In the genomic region with DNA sequence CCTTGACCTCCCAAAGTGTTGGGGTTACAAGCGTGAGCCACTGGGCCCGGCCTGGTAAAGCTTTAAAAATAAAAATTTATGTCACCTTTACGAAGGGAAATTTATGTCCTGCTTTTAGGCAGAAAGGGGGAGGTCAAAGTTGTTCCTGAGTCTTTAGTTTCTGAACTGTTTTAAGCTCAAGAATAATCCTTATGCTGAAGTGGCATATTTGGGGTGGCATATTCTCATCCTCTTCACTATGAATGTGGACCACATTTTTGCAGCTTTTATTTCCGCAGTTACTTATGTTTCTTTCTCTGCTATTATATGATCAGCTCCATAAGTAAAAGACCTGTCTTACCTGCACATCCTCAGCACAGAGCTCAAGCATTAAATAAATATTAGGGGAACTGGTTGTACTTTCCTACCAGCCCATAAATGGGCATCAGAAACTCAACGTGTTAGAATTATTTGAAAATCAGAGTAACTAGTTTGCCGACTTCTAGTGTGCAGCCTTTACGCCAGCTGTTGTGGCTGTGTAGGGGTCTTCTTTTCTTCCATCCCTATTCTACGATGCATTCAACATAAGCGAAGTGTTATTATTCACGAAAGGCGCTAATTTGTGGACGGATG, we compare ENCODE assay signal across 9 cellular contexts. TPM values are rescaled to one million over a fixed set of nuclear protein-coding genes. Genes with fewer than 3 reads are reported as not detected.
DNase-seq lines count a peak whose midpoint lies in the region; ATAC-seq, FAIRE-seq and TF ChIP-seq lines count a peak whose summit lies in the region.
"Had no signal": no experiment of that assay in that cellular context is flagged by ENCODE, and none has a peak within 500 bp of the region (broad histone marks: within the 10 kb centered on the region; RNA-seq: fewer than 3 reads in every experiment).

No MANE protein-coding gene starts in this region.

- H3K79me2 ChIP-seq in keratinocyte (ENCODE audit: control insufficient read depth, insufficient read depth, low read length), result no peaks in the 10 kb centered on the region

- H3K9me1 ChIP-seq in keratinocyte (ENCODE audit: control insufficient read depth, extremely low read depth, insufficient read depth, low read length), result no peaks in the 10 kb centered on the region

- intact Hi-C loops in activated CD8-positive, alpha-beta T cell treated with anti-CD3 and anti-CD28 coated beads for 36 hours (cut with micrococcal nuclease), result no loop called here
- intact Hi-C loops in stomach (cut with DNase I; ENCODE audit: low total_unique reads), result no loop called here

- dilution Hi-C loops in keratinocyte (cut with MboI; ENCODE audit: extremely low pct_ligation_motif_present, low sequenced_read_pairs), result no loop called here

- H3K27me3 ChIP-seq in keratinocyte (ENCODE audit: control insufficient read depth, extremely low read depth, insufficient read depth, low read length), result no peaks in the 10 kb centered on the region
- H3K27me3 ChIP-seq in stomach, result no peaks in the 10 kb centered on the region

- peaks cover 37% of the 10 kb centered on the region for H3K27me3 Mint-ChIP-seq in T-helper 1 cell treated with Interleukin-12 subunit alpha and Interleukin-12 subunit beta and Interleukin-4 antibody, amounts not matched to agents 30 μg/mL and 1 μg/mL, for 36 hours (ENCODE audit: low read depth)
- H3K27me3 Mint-ChIP-seq in activated CD8-positive, alpha-beta T cell treated with anti-CD3 and anti-CD28 coated beads for 36 hours, result no peaks in the 10 kb centered on the region

- peak overlapping the region; percentile 77 for H3K4me2 ChIP-seq in keratinocyte (ENCODE audit: control insufficient read depth, extremely low read depth, insufficient read depth, low read depth, low read length)

- H3K27ac Mint-ChIP-seq in T-helper 1 cell treated with Interleukin-12 subunit alpha and Interleukin-12 subunit beta and Interleukin-4 antibody, amounts not matched to agents 30 μg/mL and 1 μg/mL, for 36 hours, result no peak overlapping the region
- peak overlapping the region; percentile 88 for H3K27ac Mint-ChIP-seq in activated CD8-positive, alpha-beta T cell treated with anti-CD3 and anti-CD28 coated beads for 36 hours

- 84 to 93% (median 89%) methylated on average over 12 of the region's 12 CpGs for WGBS in stomach, 5 donors

- FAIRE-seq in keratinocyte (lab: Jason Lieb, UNC), result peak; percentile 13
- FAIRE-seq: A204.1 had no signal

- TF ChIP-seq POLR2A in stomach (IDR thresholded peaks at IDR 0.05), result no peak

- no peak overlapping the region for H2AFZ ChIP-seq in keratinocyte (ENCODE audit: control insufficient read depth, low read length)

- CTCF ChIA-PET in activated CD8-positive, alpha-beta T cell treated with anti-CD3 and anti-CD28 coated beads for 36 hours (lab: Charles Lee), result interaction anchor here (1.0 to 3.0 kb wide), 3 partner anchors 17 to 399 kb away, joined by 4 to 14 read pairs (median 5); no protein-coding TSS in a partner anchor

- no peak for DNase-seq in T-helper 1 cell
- DNase-seq in activated CD8-positive, alpha-beta T cell treated with anti-CD3 and anti-CD28 coated beads for 36 hours, result no peak
- DNase-seq in keratinocyte (ENCODE audit: low read depth, low spot score), result no peak
- no peak for DNase-seq in stomach
- DNase-seq in SIG-M5 (lab: John Stamatoyannopoulos, UW), result no peak
- DNase-seq in DMS153 (lab: John Stamatoyannopoulos, UW), result no peak
- no peak for DNase-seq in inferior parietal cortex (ENCODE audit: extremely low spot score)

- no peak overlapping the region for H3K9ac ChIP-seq in keratinocyte (ENCODE audit: control insufficient read depth, extremely low read depth, insufficient read depth, low read length)

- POLR2A ChIA-PET in activated CD8-positive, alpha-beta T cell treated with anti-CD3 and anti-CD28 coated beads for 36 hours (lab: Charles Lee), result no interaction called here

- H3K4me1 ChIP-seq in keratinocyte (ENCODE audit: control insufficient read depth, extremely low read depth, insufficient read depth, low read length) (peaks cover 4% of the 10 kb centered on the region), stomach (peaks cover 0 to 20% (median 16%) of the 10 kb centered on the region in 4 donors)

- no peak for TF ChIP-seq EP300 in stomach (IDR thresholded peaks at IDR 0.05)

- H3K27ac ChIP-seq in keratinocyte (ENCODE audit: control insufficient read depth, insufficient read depth, low read length), result no peak overlapping the region
- H3K27ac ChIP-seq in stomach, result peak overlapping the region in 4 of 5 donors; percentile 83 to 93 (median 92)

- peak overlapping the region; percentile 80 for H3K4me3 Mint-ChIP-seq in T-helper 1 cell treated with Interleukin-12 subunit alpha and Interleukin-12 subunit beta and Interleukin-4 antibody, amounts not matched to agents 30 μg/mL and 1 μg/mL, for 36 hours
- peak overlapping the region; percentile 83 for H3K4me3 Mint-ChIP-seq in activated CD8-positive, alpha-beta T cell treated with anti-CD3 and anti-CD28 coated beads for 36 hours

- no peaks in the 10 kb centered on the region for H4K20me1 ChIP-seq in keratinocyte (ENCODE audit: control insufficient read depth, extremely low read depth, insufficient read depth, low read length)

- no peaks in the 10 kb centered on the region for H3K9me3 Mint-ChIP-seq in T-helper 1 cell treated with Interleukin-12 subunit alpha and Interleukin-12 subunit beta and Interleukin-4 antibody, amounts not matched to agents 30 μg/mL and 1 μg/mL, for 36 hours
- H3K9me3 Mint-ChIP-seq in activated CD8-positive, alpha-beta T cell treated with anti-CD3 and anti-CD28 coated beads for 36 hours, result no peaks in the 10 kb centered on the region

- H3K4me1 Mint-ChIP-seq in T-helper 1 cell treated with Interleukin-12 subunit alpha and Interleukin-12 subunit beta and Interleukin-4 antibody, amounts not matched to agents 30 μg/mL and 1 μg/mL, for 36 hours (ENCODE audit: low read depth), result peaks cover 14% of the 10 kb centered on the region
- peaks cover 9% of the 10 kb centered on the region for H3K4me1 Mint-ChIP-seq in activated CD8-positive, alpha-beta T cell treated with anti-CD3 and anti-CD28 coated beads for 36 hours (ENCODE audit: low read depth)

- ATAC-seq in activated CD8-positive, alpha-beta T cell treated with anti-CD3 and anti-CD28 coated beads for 36 hours, result no peak

- H3K9me3 ChIP-seq in keratinocyte (ENCODE audit: control insufficient read depth, low read depth, low read length) (no peaks in the 10 kb centered on the region), stomach (no peaks in the 10 kb centered on the region)

- H3K4me3 ChIP-seq in keratinocyte (ENCODE audit: control insufficient read depth in 2 of 3, extremely low read depth in 1 of 3, insufficient read depth in 2 of 3, low read depth in 1 of 3, low read length in 3 of 3) (no peak overlapping the region), stomach (peak overlapping the region; percentile 65 to 87 (median 78))

- TF ChIP-seq CTCF in activated CD8-positive, alpha-beta T cell treated with anti-CD3 and anti-CD28 coated beads for 36 hours (IDR thresholded peaks at IDR 0.05), result no peak
- TF ChIP-seq CTCF in keratinocyte (optimal IDR thresholded peaks at IDR 0.05 in 1 of 3, IDR thresholded peaks at IDR 0.05 in 1 of 3, conservative IDR thresholded peaks at IDR 0.05 in 1 of 3; ENCODE audit: extremely low read depth in 1 of 3, insufficient read depth in 2 of 3, low read length in 3 of 3) (no peak), stomach (IDR thresholded peaks at IDR 0.05) (no peak)

- H3K36me3 Mint-ChIP-seq in T-helper 1 cell treated with Interleukin-12 subunit alpha and Interleukin-12 subunit beta and Interleukin-4 antibody, amounts not matched to agents 30 μg/mL and 1 μg/mL, for 36 hours (ENCODE audit: low read depth), result no peaks in the 10 kb centered on the region
- no peaks in the 10 kb centered on the region for H3K36me3 Mint-ChIP-seq in activated CD8-positive, alpha-beta T cell treated with anti-CD3 and anti-CD28 coated beads for 36 hours (ENCODE audit: low read depth)

- H3K36me3 ChIP-seq in keratinocyte (ENCODE audit: control insufficient read depth in 2 of 2, extremely low read depth in 1 of 2, insufficient read depth in 2 of 2, low read length in 2 of 2) (no peaks in the 10 kb centered on the region), stomach (no peaks in the 10 kb centered on the region)

RNA-seq across cellular contexts. Expression of a gene that starts 0.9 kb away (rescaled TPM):
- 1 to 10 TPM; 6.2 to 6.5 TPM for total RNA-seq in activated CD8-positive, alpha-beta T cell treated with anti-CD3 and anti-CD28 coated beads for 36 hours
- polyA plus RNA-seq in keratinocyte (0.67 to 1.7 TPM (median 1.0 TPM) in 3 replicates), stomach (1 to 10 TPM; 4.1 to 4.6 (median 4.5) TPM)
- 2.6 TPM for polyA plus RNA-seq in keratinocyte (2011; ENCODE audit: low read depth)
- polyA plus RNA-seq in keratinocyte (2011; cell fraction: cytosol; rRNA removed), result 0.73 and 1.4 TPM in 2 replicates
- polyA plus RNA-seq in keratinocyte (2011; cell fraction: nucleus; rRNA removed), result 0.69 and 0.84 TPM in 2 replicates
- polyA plus RNA-seq in keratinocyte (2012; ENCODE audit: low replicate concordance), result 0.27 and 1.4 TPM in 2 replicates
- 0.96 to 2.4 TPM in 2 of 3 replicates, not detected in the other for polyA minus RNA-seq in keratinocyte
- polyA minus RNA-seq in keratinocyte (2011; cell fraction: cytosol; rRNA and poly(A)+ RNA removed), result 4.4 TPM
- polyA minus RNA-seq in keratinocyte (2011; cell fraction: nucleus; rRNA and poly(A)+ RNA removed), result 0.42 and 1.2 TPM in 2 replicates
- 10 to 100 TPM in 2 of 5 donors, 1 to 10 TPM in 3; 1.3 to 59.5 (median 6.1) TPM for total RNA-seq in stomach

Comparison
In these comparisons a context has a peak if more than half of its experiments do, and no peak if none do; other contexts are left out.
1. H3K4me3 ChIP-seq: peak in stomach (4 of 4); none in keratinocyte (0 of 3).